ENCODE assay signal across 8 cellular contexts in the genomic region with DNA sequence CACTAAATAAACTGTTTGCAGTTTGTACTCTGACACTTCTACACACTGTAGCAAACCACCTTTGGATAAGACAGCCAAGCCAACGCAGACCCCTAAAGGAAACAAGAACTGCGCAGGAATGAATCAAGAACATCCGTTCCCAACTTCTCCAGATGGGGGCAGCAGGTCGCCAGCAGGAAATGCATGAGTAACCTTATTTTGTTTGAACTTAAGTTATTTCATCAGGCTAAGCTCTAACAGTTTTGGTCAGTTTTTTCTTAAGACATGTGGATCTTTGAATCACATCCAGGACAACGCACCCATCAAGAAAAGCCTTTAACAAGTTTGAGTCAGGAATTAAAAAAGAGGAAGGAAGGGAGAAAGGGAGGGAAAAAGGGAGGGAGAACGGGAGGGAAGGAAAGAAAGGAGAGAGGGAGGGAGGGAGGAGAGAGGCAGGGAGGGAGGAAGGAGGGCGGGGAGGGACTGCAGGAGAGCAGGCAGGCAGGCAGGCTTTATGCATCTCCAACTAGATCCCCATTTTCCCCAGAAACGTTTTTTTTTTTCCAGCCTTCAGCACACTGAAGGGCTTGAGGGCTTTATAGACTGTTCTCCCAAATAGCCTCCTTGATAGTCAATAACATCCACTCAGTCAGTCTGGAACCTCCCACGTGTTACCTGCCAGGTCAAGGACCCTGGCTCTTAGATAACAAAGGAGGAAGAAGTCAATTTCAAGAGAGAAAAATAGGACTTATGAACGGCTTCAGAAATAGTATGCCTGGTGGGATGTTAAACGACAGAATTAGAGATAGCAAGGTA. TPM values are rescaled to one million over a fixed set of nuclear protein-coding genes. Genes with fewer than 3 reads are reported as not detected.
DNase-seq lines count a peak whose midpoint lies in the region; ATAC-seq and TF ChIP-seq lines count a peak whose summit lies in the region.

No MANE protein-coding gene starts in this region.

- H3K4me3 Mint-ChIP-seq in chondrocyte (ENCODE audit: unreplicated experiment) = peak overlapping the region; percentile 75

- H3K9me3 Mint-ChIP-seq in chondrocyte (ENCODE audit: low read depth) = no peaks in the 10 kb centered on the region

- no peaks in the 10 kb centered on the region for H3K27me3 Mint-ChIP-seq in chondrocyte (ENCODE audit: low read depth)

- no peaks in the 10 kb centered on the region for H3K9me3 ChIP-seq in A673 (ENCODE audit: low read depth, low read length, poor library complexity, severe bottlenecking)

- intact Hi-C loops in A673 (cut with micrococcal nuclease; ENCODE audit: unreplicated experiment) = loop anchor here (1.0 to 5.0 kb wide), 4 partner anchors 109 to 949 kb away; no protein-coding TSS in a partner anchor

- no peak for ATAC-seq in HG02588 (IDR thresholded peaks at IDR 0.05; ENCODE audit: unreplicated experiment)

- no peaks in the 10 kb centered on the region for H3K27me3 ChIP-seq in A673 (replicated peaks; ENCODE audit: insufficient read depth, low read depth, low read length, poor library complexity)

- BruUV-seq in A673 (replicated peaks; lab: Mats Ljungman, UMichigan) = no TSS peak

- peaks cover 15% of the 10 kb centered on the region for H3K4me1 Mint-ChIP-seq in chondrocyte (ENCODE audit: low read depth)

- no peaks in the 10 kb centered on the region for H3K36me3 Mint-ChIP-seq in chondrocyte (ENCODE audit: low read depth)

- CTCF ChIA-PET in A673 (lab: Charles Lee) = interaction anchor here (0.6 to 3.5 kb wide), 10 partner anchors 28 to 1789 kb away, joined by 3 to 70 read pairs (median 4); no protein-coding TSS in a partner anchor

- H3K27ac Mint-ChIP-seq in chondrocyte (ENCODE audit: unreplicated experiment) = peak overlapping the region; percentile 99

- H3K4me1 ChIP-seq in A673 (ENCODE audit: insufficient read depth, low read length, poor library complexity, severe bottlenecking) = peaks cover 5% of the 10 kb centered on the region

- TF ChIP-seq CTCF in A673 (conservative IDR thresholded peaks at IDR 0.05; ENCODE audit: low read depth, low read length) = peak; percentile 86
- TF ChIP-seq CTCF in GM20000 (IDR thresholded peaks at IDR 0.05; ENCODE audit: extremely low read depth, missing control alignments) = peak; percentile 69
- peak; percentile 79 for TF ChIP-seq CTCF in chondrocyte (IDR thresholded peaks at IDR 0.05)

- POLR2A ChIA-PET in A673 (lab: Charles Lee; ENCODE audit: low non-redundant PET) = interaction anchor here (0.6 to 0.7 kb wide), 2 partner anchors 29 to 604 kb away, joined by 3 read pairs; no protein-coding TSS in a partner anchor

- peak overlapping the region; percentile 70 for H3K27ac ChIP-seq in A673 (ENCODE audit: low read depth, low read length, poor library complexity, severe bottlenecking)

- no peaks in the 10 kb centered on the region for H3K36me3 ChIP-seq in A673 (ENCODE audit: insufficient read depth, low read length, poor library complexity, severe bottlenecking)

- peak overlapping the region; percentile 28 for H3K4me3 ChIP-seq in A673 (ENCODE audit: low read depth, low read length, poor library complexity, severe bottlenecking)

- DNase-seq in A673 (ENCODE audit: low spot score) (peak; percentile 88), GM20000 (ENCODE audit: low spot score) (peak; percentile 71), NCI-H345 (lab: John Stamatoyannopoulos, UW) (peak; percentile 68), chondrocyte (ENCODE audit: low spot score) (no peak), kidney tubule cell (ENCODE audit: low spot score) (peak; percentile 85)
- DNase-seq in activated CD4-positive, alpha-beta T cell treated with anti-CD3 and anti-CD28 coated beads for 1 hour = peak; percentile 33
- peak; percentile 46 to 48 for DNase-seq in stimulated activated CD4-positive, alpha-beta T cell treated with anti-CD3 and anti-CD28 coated beads, Interleukin-1b, Interleukin-23, amount 100 ng/mL, for 4 hours (ENCODE audit: low read depth in 2 of 2)

RNA-seq across cellular contexts. Expression of gene BHMT, which starts 22.2 kb away (rescaled TPM):
- total RNA-seq in A673 (2021) (not detected in 2 replicates), chondrocyte (not detected in 3 replicates)
